ENCODE assay signal across 1 cellular context in the genomic region with DNA sequence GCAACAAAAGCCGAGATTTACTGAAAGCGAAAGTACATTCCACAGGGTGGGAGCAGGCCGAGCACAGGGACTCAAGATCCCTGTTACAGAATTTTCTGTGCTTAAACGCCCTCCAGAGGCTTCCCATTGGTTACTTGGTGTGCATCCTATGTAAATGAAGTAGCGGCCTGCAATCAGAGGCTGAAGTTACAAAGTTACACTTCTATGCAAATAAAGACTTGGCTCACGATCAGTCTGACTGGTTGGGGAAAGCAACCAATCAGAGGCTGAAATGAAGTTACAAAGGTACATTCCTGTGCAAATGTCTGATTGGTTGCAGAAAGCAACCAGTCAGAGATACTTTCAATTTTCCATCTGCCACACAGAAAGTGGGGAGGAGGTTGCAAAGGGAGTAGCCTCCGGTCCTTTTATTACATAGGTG.
TF ChIP-seq lines count a peak whose summit lies in the region.

No MANE protein-coding gene starts in this region.

TF ChIP-seq in HepG2, 621 proteins besides CTCF, POLR2A, EP300 and RAD21 (continued from another document):
- TF ChIP-seq SETDB1 (CRISPR knock-in tag; IDR thresholded peaks at IDR 0.05; ENCODE audit: borderline replicate concordance) (no peak), MIXL1 (CRISPR knock-in tag; IDR thresholded peaks at IDR 0.05) (0 out of 2 replicates have a peak, but pooled peaks have one; percentile 15), SCMH1 (CRISPR knock-in tag; IDR thresholded peaks at IDR 0.05; ENCODE audit: borderline replicate concordance) (no peak), ZNF329 (CRISPR knock-in tag; IDR thresholded peaks at IDR 0.05; ENCODE audit: low read depth) (no peak), REXO4 (CRISPR knock-in tag; IDR thresholded peaks at IDR 0.05; ENCODE audit: borderline replicate concordance) (no peak), HNRNPLL (IDR thresholded peaks at IDR 0.05; ENCODE audit: low read depth, low read length, poor library complexity, severe bottlenecking) (no peak), CEBPG (CRISPR knock-in tag; IDR thresholded peaks at IDR 0.05) (peak; percentile 49; the same call in 1 of the 2 replicates), ZNF792 (CRISPR knock-in tag; IDR thresholded peaks at IDR 0.05) (no peak), SIX4 (CRISPR knock-in tag; IDR thresholded peaks at IDR 0.05) (no peak), GATAD1 (CRISPR knock-in tag; IDR thresholded peaks at IDR 0.05) (peak; percentile 23; the same call in 1 of the 2 replicates), CREB1 (IDR thresholded peaks at IDR 0.05) (peak; percentile 29; the same call in 1 of the 2 replicates), CREB1 (CRISPR knock-in tag; IDR thresholded peaks at IDR 0.05) (peak; percentile 77), ZBTB3 (CRISPR knock-in tag; IDR thresholded peaks at IDR 0.05; ENCODE audit: borderline replicate concordance, low read depth) (no peak), CHD2 (IDR thresholded peaks at IDR 0.05; ENCODE audit: low read depth, low read length) (no peak), ZNF343 (CRISPR knock-in tag; IDR thresholded peaks at IDR 0.05) (no peak), ZFX (CRISPR knock-in tag; IDR thresholded peaks at IDR 0.05; ENCODE audit: low read depth) (peak; percentile 38; the same call in 1 of the 2 replicates), SOX13 (IDR thresholded peaks at IDR 0.05) (no peak), SOX13 (CRISPR knock-in tag; conservative IDR thresholded peaks at IDR 0.05 in 1 of 2, IDR thresholded peaks at IDR 0.05 in 1 of 2) (peak in 1 of 2 experiments; percentile 61; a peak in 1 of 4 replicates)
- TF ChIP-seq, protein P1, sequence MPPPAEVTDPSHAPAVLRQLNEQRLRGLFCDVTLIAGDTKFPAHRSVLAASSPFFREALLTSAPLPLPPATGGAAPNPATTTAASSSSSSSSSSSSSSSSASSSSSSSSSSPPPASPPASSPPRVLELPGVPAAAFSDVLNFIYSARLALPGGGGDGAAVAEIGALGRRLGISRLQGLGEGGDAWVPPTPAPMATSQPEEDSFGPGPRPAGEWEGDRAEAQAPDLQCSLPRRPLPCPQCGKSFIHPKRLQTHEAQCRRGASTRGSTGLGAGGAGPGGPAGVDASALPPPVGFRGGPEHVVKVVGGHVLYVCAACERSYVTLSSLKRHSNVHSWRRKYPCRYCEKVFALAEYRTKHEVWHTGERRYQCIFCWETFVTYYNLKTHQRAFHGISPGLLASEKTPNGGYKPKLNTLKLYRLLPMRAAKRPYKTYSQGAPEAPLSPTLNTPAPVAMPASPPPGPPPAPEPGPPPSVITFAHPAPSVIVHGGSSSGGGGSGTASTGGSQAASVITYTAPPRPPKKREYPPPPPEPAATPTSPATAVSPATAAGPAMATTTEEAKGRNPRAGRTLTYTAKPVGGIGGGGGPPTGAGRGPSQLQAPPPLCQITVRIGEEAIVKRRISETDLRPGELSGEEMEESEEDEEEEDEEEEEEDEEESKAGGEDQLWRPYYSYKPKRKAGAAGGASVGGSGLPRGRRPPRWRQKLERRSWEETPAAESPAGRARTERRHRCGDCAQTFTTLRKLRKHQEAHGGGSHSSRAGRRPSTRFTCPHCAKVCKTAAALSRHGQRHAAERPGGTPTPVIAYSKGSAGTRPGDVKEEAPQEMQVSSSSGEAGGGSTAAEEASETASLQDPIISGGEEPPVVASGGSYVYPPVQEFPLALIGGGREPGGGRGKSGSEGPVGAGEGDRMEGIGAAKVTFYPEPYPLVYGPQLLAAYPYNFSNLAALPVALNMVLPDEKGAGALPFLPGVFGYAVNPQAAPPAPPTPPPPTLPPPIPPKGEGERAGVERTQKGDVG (CRISPR knock-in tag; IDR thresholded peaks at IDR 0.05; ENCODE audit: borderline replicate concordance) = no peak
- TF ChIP-seq, protein P2, sequence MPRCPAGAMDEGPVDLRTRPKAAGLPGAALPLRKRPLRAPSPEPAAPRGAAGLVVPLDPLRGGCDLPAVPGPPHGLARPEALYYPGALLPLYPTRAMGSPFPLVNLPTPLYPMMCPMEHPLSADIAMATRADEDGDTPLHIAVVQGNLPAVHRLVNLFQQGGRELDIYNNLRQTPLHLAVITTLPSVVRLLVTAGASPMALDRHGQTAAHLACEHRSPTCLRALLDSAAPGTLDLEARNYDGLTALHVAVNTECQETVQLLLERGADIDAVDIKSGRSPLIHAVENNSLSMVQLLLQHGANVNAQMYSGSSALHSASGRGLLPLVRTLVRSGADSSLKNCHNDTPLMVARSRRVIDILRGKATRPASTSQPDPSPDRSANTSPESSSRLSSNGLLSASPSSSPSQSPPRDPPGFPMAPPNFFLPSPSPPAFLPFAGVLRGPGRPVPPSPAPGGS (CRISPR knock-in tag; IDR thresholded peaks at IDR 0.05) = no peak
- TF ChIP-seq, protein P3, sequence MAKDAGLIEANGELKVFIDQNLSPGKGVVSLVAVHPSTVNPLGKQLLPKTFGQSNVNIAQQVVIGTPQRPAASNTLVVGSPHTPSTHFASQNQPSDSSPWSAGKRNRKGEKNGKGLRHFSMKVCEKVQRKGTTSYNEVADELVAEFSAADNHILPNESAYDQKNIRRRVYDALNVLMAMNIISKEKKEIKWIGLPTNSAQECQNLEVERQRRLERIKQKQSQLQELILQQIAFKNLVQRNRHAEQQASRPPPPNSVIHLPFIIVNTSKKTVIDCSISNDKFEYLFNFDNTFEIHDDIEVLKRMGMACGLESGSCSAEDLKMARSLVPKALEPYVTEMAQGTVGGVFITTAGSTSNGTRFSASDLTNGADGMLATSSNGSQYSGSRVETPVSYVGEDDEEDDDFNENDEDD (CRISPR knock-in tag; IDR thresholded peaks at IDR 0.05; ENCODE audit: borderline replicate concordance) = 0 out of 2 replicates have a peak, but pooled peaks have one; percentile 15
- TF ChIP-seq, protein P4, sequence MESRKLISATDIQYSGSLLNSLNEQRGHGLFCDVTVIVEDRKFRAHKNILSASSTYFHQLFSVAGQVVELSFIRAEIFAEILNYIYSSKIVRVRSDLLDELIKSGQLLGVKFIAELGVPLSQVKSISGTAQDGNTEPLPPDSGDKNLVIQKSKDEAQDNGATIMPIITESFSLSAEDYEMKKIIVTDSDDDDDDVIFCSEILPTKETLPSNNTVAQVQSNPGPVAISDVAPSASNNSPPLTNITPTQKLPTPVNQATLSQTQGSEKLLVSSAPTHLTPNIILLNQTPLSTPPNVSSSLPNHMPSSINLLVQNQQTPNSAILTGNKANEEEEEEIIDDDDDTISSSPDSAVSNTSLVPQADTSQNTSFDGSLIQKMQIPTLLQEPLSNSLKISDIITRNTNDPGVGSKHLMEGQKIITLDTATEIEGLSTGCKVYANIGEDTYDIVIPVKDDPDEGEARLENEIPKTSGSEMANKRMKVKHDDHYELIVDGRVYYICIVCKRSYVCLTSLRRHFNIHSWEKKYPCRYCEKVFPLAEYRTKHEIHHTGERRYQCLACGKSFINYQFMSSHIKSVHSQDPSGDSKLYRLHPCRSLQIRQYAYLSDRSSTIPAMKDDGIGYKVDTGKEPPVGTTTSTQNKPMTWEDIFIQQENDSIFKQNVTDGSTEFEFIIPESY (CRISPR knock-in tag; IDR thresholded peaks at IDR 0.05) = no peak
